19 cellular contexts compared by ENCODE assay signal in the genomic region with DNA sequence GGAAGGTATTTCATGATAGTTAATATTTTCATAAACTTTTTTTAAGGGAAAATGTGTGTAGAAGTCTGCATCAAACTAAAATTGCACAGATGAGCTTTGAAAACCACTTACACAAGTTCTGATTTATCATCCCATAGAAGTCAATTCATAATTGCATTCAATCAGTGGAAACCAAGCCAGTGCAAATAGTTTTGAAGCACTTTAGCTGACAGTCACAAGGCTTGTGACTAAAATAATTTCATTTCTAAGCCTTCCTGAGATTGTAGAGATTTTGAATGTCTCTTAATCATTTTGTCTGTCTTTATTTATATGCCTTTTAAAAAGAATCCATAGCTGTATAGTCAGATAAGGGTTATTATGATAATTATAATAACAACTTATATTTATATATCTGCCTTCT. TPM values are rescaled to one million over a fixed set of nuclear protein-coding genes. Genes with fewer than 3 reads are reported as not detected.
A peak's percentile ranks its signal among the peaks of the same experiment; 100 is the strongest.
DNase-seq lines count a peak whose midpoint lies in the region; ATAC-seq, FAIRE-seq and TF ChIP-seq lines count a peak whose summit lies in the region.
"Had no signal": no experiment of that assay in that cellular context is flagged by ENCODE, and none has a peak within 500 bp of the region (broad histone marks: within the 10 kb centered on the region; RNA-seq: fewer than 3 reads in every experiment).

No MANE protein-coding gene starts in this region.

- TF ChIP-seq CTCF in BE2C (IDR thresholded peaks at IDR 0.05; ENCODE audit: low read depth, low read length), result no peak
- no peak for TF ChIP-seq CTCF in D721Med (IDR thresholded peaks at IDR 0.05; ENCODE audit: insufficient read depth, missing control alignments)
- no peak for TF ChIP-seq CTCF in gastrocnemius medialis (IDR thresholded peaks at IDR 0.05 in 4 of 5, conservative IDR thresholded peaks at IDR 0.05 in 1 of 5)
- no peak for TF ChIP-seq CTCF in chondrocyte (IDR thresholded peaks at IDR 0.05)

- H3K27me3 Mint-ChIP-seq in chondrocyte (ENCODE audit: low read depth), result no peaks in the 10 kb centered on the region
- H3K27me3 Mint-ChIP-seq: CD4-positive, alpha-beta T cell had no signal

- H3K27ac Mint-ChIP-seq in chondrocyte (ENCODE audit: unreplicated experiment), result no peak overlapping the region
- H3K27ac Mint-ChIP-seq: CD4-positive, alpha-beta T cell had no signal

- peaks cover 12% of the 10 kb centered on the region for H3K4me1 Mint-ChIP-seq in chondrocyte (ENCODE audit: low read depth)

- peak; percentile 46 for FAIRE-seq in D721Med (lab: Jason Lieb, UNC)
- FAIRE-seq: GM12892, GM18507 had no signal

- TF ChIP-seq POLR2A in gastrocnemius medialis (IDR thresholded peaks at IDR 0.05), result no peak

- H3K9me3 ChIP-seq in BE2C (no peaks in the 10 kb centered on the region), gastrocnemius medialis (no peaks in the 10 kb centered on the region)
- H3K9me3 ChIP-seq: Caco-2 had no signal

- no peak for DNase-seq in BE2C
- DNase-seq in D721Med (ENCODE audit: insufficient read length, low spot score), result no peak
- no peak for DNase-seq in gastrocnemius medialis
- DNase-seq in NCI-H82 treated with DMSO at 0.1 percent for 48 hours (lab: John Stamatoyannopoulos, UW; ENCODE audit: unreplicated experiment), result no peak
- no peak for DNase-seq in kidney tubule cell (ENCODE audit: low spot score)
- no peak for DNase-seq in chondrocyte (ENCODE audit: low spot score)
- DNase-seq: ACHN; Caco-2; CD4-positive, alpha-beta T cell; DMS153; DMS79; GDM1; GM23248; HCEC 1CT had no signal

- H3K4me3 ChIP-seq in BE2C (ENCODE audit: low read depth, low read length) (peak overlapping the region; percentile 15; the same call in 1 of the 2 replicates), gastrocnemius medialis (peak overlapping the region in 1 of 4 donors; percentile 16)
- H3K4me3 ChIP-seq: GM23248 had no signal

- H3K9me3 Mint-ChIP-seq in chondrocyte (ENCODE audit: low read depth), result no peaks in the 10 kb centered on the region
- H3K9me3 Mint-ChIP-seq: CD4-positive, alpha-beta T cell had no signal

- peaks cover 6% of the 10 kb centered on the region for H3K36me3 Mint-ChIP-seq in chondrocyte (ENCODE audit: low read depth)

- in situ Hi-C loops in gastrocnemius medialis (cut with MboI; ENCODE audit: low sequenced_read_pairs in 4 of 4), result no loop called here

- no peaks in the 10 kb centered on the region for H3K27me3 ChIP-seq in BE2C
- H3K27me3 ChIP-seq in gastrocnemius medialis, result no peaks in the 10 kb centered on the region

- H3K27ac ChIP-seq in gastrocnemius medialis, result peak overlapping the region in 3 of 4 donors; percentile 55 to 76 (median 66)
- H3K27ac ChIP-seq: C4-2B, GM23248, HL-60 had no signal

- H3K36me3 ChIP-seq in BE2C (peaks cover 12% of the 10 kb centered on the region; the same call in 1 of the 2 replicates), gastrocnemius medialis (peaks cover 0 to 4% of the 10 kb centered on the region in 2 donors)

- intact Hi-C loops in gastrocnemius medialis (cut with DNase I; ENCODE audit: low total_unique reads), result no loop called here

- ATAC-seq in SK-N-SH treated with all-trans-retinoic acid at 6 μM for 48 hours, result peak; percentile 69
- no peak for ATAC-seq in gastrocnemius medialis

- H3K4me1 ChIP-seq in BE2C (peaks cover 39% of the 10 kb centered on the region), gastrocnemius medialis (peaks cover 75 to 85% of the 10 kb centered on the region in 2 donors)
- H3K4me1 ChIP-seq: Caco-2 had no signal

- no peak overlapping the region for H3K4me3 Mint-ChIP-seq in chondrocyte (ENCODE audit: unreplicated experiment)
- H3K4me3 Mint-ChIP-seq: CD4-positive, alpha-beta T cell had no signal

TF ChIP-seq in SK-N-SH treated with all-trans-retinoic acid at 6 μM for 48 hours, 23 proteins besides CTCF, POLR2A, EP300 and RAD21 (continues in another document):
- TF ChIP-seq ZFP30 (CRISPR knock-in tag; IDR thresholded peaks at IDR 0.05), result no peak
- TF ChIP-seq ZNF8 (CRISPR knock-in tag; IDR thresholded peaks at IDR 0.05), result peak; percentile 61; the same call in 1 of the 2 replicates
- TF ChIP-seq RARB (CRISPR knock-in tag; IDR thresholded peaks at IDR 0.05), result no peak
- TF ChIP-seq ZNF70 (CRISPR knock-in tag; IDR thresholded peaks at IDR 0.05), result no peak
- peak; percentile 87; the same call in 1 of the 2 replicates for TF ChIP-seq ZNF565 (CRISPR knock-in tag; conservative IDR thresholded peaks at IDR 0.05; ENCODE audit: low read depth)
- no peak for TF ChIP-seq ARNTL (CRISPR knock-in tag; IDR thresholded peaks at IDR 0.05; ENCODE audit: borderline replicate concordance, low read depth)
- TF ChIP-seq ZFP3 (CRISPR knock-in tag; IDR thresholded peaks at IDR 0.05), result peak; percentile 74; the same call in 1 of the 2 replicates
- TF ChIP-seq CREB5 (CRISPR knock-in tag; IDR thresholded peaks at IDR 0.05; ENCODE audit: low read depth), result peak; percentile 97
- TF ChIP-seq, protein P1, sequence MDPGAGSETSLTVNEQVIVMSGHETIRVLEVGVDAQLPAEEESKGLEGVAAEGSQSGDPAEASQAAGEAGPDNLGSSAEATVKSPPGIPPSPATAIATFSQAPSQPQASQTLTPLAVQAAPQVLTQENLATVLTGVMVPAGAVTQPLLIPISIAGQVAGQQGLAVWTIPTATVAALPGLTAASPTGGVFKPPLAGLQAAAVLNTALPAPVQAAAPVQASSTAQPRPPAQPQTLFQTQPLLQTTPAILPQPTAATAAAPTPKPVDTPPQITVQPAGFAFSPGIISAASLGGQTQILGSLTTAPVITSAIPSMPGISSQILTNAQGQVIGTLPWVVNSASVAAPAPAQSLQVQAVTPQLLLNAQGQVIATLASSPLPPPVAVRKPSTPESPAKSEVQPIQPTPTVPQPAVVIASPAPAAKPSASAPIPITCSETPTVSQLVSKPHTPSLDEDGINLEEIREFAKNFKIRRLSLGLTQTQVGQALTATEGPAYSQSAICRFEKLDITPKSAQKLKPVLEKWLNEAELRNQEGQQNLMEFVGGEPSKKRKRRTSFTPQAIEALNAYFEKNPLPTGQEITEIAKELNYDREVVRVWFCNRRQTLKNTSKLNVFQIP (CRISPR knock-in tag; IDR thresholded peaks at IDR 0.05; ENCODE audit: borderline replicate concordance, low read depth), result peak; percentile 94; the same call in 1 of the 2 replicates
- TF ChIP-seq ISL1 (CRISPR knock-in tag; IDR thresholded peaks at IDR 0.05), result peak; percentile 100
- peak; percentile 96 for TF ChIP-seq SNAI2 (CRISPR knock-in tag; IDR thresholded peaks at IDR 0.05)
- TF ChIP-seq CSDC2 (CRISPR knock-in tag; IDR thresholded peaks at IDR 0.05), result no peak
- peak; percentile 96 for TF ChIP-seq TSHZ2 (CRISPR knock-in tag; IDR thresholded peaks at IDR 0.05)
- TF ChIP-seq ESRRG (CRISPR knock-in tag; IDR thresholded peaks at IDR 0.05), result peak; percentile 99
- TF ChIP-seq, protein P2, sequence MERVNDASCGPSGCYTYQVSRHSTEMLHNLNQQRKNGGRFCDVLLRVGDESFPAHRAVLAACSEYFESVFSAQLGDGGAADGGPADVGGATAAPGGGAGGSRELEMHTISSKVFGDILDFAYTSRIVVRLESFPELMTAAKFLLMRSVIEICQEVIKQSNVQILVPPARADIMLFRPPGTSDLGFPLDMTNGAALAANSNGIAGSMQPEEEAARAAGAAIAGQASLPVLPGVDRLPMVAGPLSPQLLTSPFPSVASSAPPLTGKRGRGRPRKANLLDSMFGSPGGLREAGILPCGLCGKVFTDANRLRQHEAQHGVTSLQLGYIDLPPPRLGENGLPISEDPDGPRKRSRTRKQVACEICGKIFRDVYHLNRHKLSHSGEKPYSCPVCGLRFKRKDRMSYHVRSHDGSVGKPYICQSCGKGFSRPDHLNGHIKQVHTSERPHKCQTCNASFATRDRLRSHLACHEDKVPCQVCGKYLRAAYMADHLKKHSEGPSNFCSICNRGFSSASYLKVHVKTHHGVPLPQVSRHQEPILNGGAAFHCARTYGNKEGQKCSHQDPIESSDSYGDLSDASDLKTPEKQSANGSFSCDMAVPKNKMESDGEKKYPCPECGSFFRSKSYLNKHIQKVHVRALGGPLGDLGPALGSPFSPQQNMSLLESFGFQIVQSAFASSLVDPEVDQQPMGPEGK (CRISPR knock-in tag; IDR thresholded peaks at IDR 0.05; ENCODE audit: borderline replicate concordance), result peak; percentile 95
- TF ChIP-seq TCF4 (CRISPR knock-in tag; IDR thresholded peaks at IDR 0.05; ENCODE audit: borderline replicate concordance), result peak; percentile 94

RNA-seq across cellular contexts. Expression of gene EXOC4, which starts 41.4 kb away (rescaled TPM):
- polyA plus RNA-seq in BE2C (2012; ENCODE audit: insufficient read depth, insufficient read length, low read depth), result 68.7 TPM
- total RNA-seq in gastrocnemius medialis, result 10 to 100 TPM; 36.9 to 78.0 (median 52.2) TPM
- 67.7 to 97.9 TPM (median 73.8 TPM) in 3 replicates for total RNA-seq in chondrocyte
